ENCODE assay signal across 29 cellular contexts in the genomic region with DNA sequence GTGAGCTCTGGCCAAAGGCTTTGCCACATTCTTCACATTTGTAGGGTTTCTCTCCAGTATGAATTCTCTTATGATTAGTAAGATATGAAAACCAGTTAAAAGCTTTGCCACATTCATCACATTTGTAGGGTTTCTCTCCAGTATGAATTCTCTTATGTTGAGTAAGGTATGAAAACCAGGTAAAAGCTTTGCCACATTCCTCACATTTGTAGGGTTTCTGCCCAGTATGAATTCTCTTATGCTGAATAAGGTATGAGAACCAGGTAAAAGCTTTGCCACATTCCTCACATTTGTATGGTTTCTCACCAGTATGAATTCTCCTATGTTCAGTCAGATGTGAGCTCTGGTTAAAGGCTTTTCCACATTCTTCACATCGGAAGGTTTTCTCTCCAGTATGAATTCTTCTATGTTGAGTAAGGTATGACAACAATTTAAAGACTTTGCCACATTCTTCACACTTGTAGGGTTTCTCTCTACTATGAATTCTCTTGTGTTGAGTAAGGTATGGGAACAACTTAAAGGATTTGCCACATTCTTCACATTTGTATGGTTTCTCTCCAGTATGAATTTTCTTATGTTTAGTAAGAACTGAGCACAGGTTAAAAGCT. TPM values are rescaled to one million over a fixed set of nuclear protein-coding genes. Genes with fewer than 3 reads are reported as not detected.
A peak's percentile ranks its signal among the peaks of the same experiment; 100 is the strongest.
DNase-seq lines count a peak whose midpoint lies in the region; FAIRE-seq and TF ChIP-seq lines count a peak whose summit lies in the region.
"Had no signal": no experiment of that assay in that cellular context is flagged by ENCODE, and none has a peak within 500 bp of the region (broad histone marks: within the 10 kb centered on the region; RNA-seq: fewer than 3 reads in every experiment).

No MANE protein-coding gene starts in this region.

- intact Hi-C loops in thyroid gland (cut with DNase I), result no loop called here

- no peak overlapping the region for H3K23ac ChIP-seq in mesendoderm (ENCODE audit: low read length)

- no peak for TF ChIP-seq CTCF in D721Med (IDR thresholded peaks at IDR 0.05; ENCODE audit: insufficient read depth, missing control alignments)
- no peak for TF ChIP-seq CTCF in thyroid gland (IDR thresholded peaks at IDR 0.05)

- no peak overlapping the region for H3K27ac ChIP-seq in HUES48 (ENCODE audit: low read depth, low read length)
- no peak overlapping the region for H3K27ac ChIP-seq in mesendoderm (ENCODE audit: low read depth, low read length)
- H3K27ac ChIP-seq in thyroid gland, result no peak overlapping the region
- H3K27ac ChIP-seq: cardiac muscle cell, tibial nerve had no signal

- no peak overlapping the region for H3K4me2 ChIP-seq in mesendoderm (ENCODE audit: low read length)

- H2BK120ac ChIP-seq in mesendoderm (ENCODE audit: low read depth, low read length), result no peak overlapping the region

- no peak overlapping the region for H4K8ac ChIP-seq in mesendoderm (ENCODE audit: low read depth, low read length)

- no peak overlapping the region for H2BK15ac ChIP-seq in mesendoderm (replicated peaks; ENCODE audit: low read depth)

- TF ChIP-seq POLR2A in thyroid gland (IDR thresholded peaks at IDR 0.05), result no peak

- H3K9ac ChIP-seq in HUES48 (ENCODE audit: low read depth, low read length), result no peak overlapping the region
- H3K9ac ChIP-seq in mesendoderm (ENCODE audit: low read length), result no peak overlapping the region

- no CpG with 5 or more reads among the region's 1 CpG for WGBS in mesendoderm (ENCODE audit: extremely low coverage, insufficient coverage, low lambda C conversion rate)
- 96 to 98% methylated on average over 1 of the region's 1 CpG for WGBS in thyroid gland, 2 donors

- H3K79me1 ChIP-seq in mesendoderm (ENCODE audit: low read length), result peaks cover 1% of the 10 kb centered on the region

- H3K4ac ChIP-seq in mesendoderm (ENCODE audit: low read depth, low read length), result no peak overlapping the region

- DNase-seq in D721Med (ENCODE audit: insufficient read length, low spot score), result no peak
- peak; percentile 1 for DNase-seq in amniotic epithelial cell (ENCODE audit: low read depth)
- peak; percentile 60 for DNase-seq in mesendoderm
- no peak for DNase-seq in NCI-H2107 treated with DMSO at 0.1 percent for 48 hours (lab: John Stamatoyannopoulos, UW; ENCODE audit: unreplicated experiment)
- no peak for DNase-seq in thyroid gland
- DNase-seq in DMS114 treated with DMSO at 0.1 percent for 48 hours (lab: John Stamatoyannopoulos, UW; ENCODE audit: unreplicated experiment), result no peak
- DNase-seq: activated B cell treated with CpG ODN at 0.5 μM for 24 hours; activated CD4-positive, alpha-beta T cell treated with anti-CD3 and anti-CD28 coated beads, Interleukin-2, amount 50 U/mL, for 1 hour; activated gamma-delta T cell treated with Interleukin-2 at 50 U/mL for 16 hours; activated naive CD8-positive, alpha-beta T cell treated with anti-CD3 and anti-CD28 coated beads, Interleukin-2, amount 10 ng/mL, durations not matched to agents 7 days and 5 days; activated T-cell treated with anti-CD3 and anti-CD28 coated beads, Interleukin-2, amount 50 U/mL, for 24 hours; C1 segment of cervical spinal cord; DND-41; effector memory CD8-positive, alpha-beta T cell; H7; IMR-90; islet precursor cell; naive thymus-derived CD4-positive, alpha-beta T cell; NCI-H1105; NCI-H187; NCI-H510A treated with DMSO at 0.1 percent for 48 hours; stimulated activated CD4-positive, alpha-beta T cell treated with anti-CD3 and anti-CD28 coated beads, Interleukin-12 subunit alpha, Interleukin-12 subunit beta, amount 100 ng/mL, for 4 hours; stimulated activated CD4-positive, alpha-beta T cell treated with anti-CD3 and anti-CD28 coated beads, Interleukin-4, amount 100 ng/mL, for 24 hours; T-helper 1 cell had no signal

- no peak overlapping the region for H2AK5ac ChIP-seq in mesendoderm (ENCODE audit: low read length)

- FAIRE-seq in D721Med (lab: Jason Lieb, UNC), result peak; percentile 64
- FAIRE-seq: astrocyte had no signal

- H4K5ac ChIP-seq in mesendoderm (ENCODE audit: low read length), result no peak overlapping the region

- peaks cover 78% of the 10 kb centered on the region for H3K36me3 ChIP-seq in HUES48 (ENCODE audit: control insufficient read depth, insufficient read depth, low read length)
- H3K36me3 ChIP-seq in mesendoderm (ENCODE audit: control insufficient read depth, insufficient read depth, low read length), result peaks cover 10% of the 10 kb centered on the region
- H3K36me3 ChIP-seq in thyroid gland, result no peaks in the 10 kb centered on the region
- H3K36me3 ChIP-seq: tibial nerve had no signal

- H3K4me1 ChIP-seq in HUES48 (ENCODE audit: control insufficient read depth, insufficient read depth, low read length), result no peaks in the 10 kb centered on the region
- no peaks in the 10 kb centered on the region for H3K4me1 ChIP-seq in mesendoderm (ENCODE audit: control insufficient read depth, low read depth, low read length)
- H3K4me1 ChIP-seq in thyroid gland, result no peaks in the 10 kb centered on the region
- H3K4me1 ChIP-seq: tibial nerve had no signal

- H3K79me2 ChIP-seq in mesendoderm (ENCODE audit: control insufficient read depth, insufficient read depth, low read length), result peaks cover 2% of the 10 kb centered on the region

- H3K4me3 ChIP-seq in HUES48 (ENCODE audit: low read depth, low read length) (peak overlapping the region; percentile 25; the same call in 1 of the 2 replicates), mesendoderm (ENCODE audit: low read length) (peak overlapping the region; percentile 26), thyroid gland (replicated peaks in 1 of 3) (no peak overlapping the region)
- H3K4me3 ChIP-seq: cardiac muscle cell, tibial nerve had no signal

- H3K27me3 ChIP-seq in HUES48 (ENCODE audit: control insufficient read depth, insufficient read depth, low read length) (no peaks in the 10 kb centered on the region), mesendoderm (ENCODE audit: insufficient read depth, low read length, poor library complexity) (no peaks in the 10 kb centered on the region), thyroid gland (no peaks in the 10 kb centered on the region)
- H3K27me3 ChIP-seq: cardiac muscle cell, tibial nerve had no signal

- H3K18ac ChIP-seq in mesendoderm (ENCODE audit: low read length), result no peak overlapping the region

- H3K9me3 ChIP-seq in HUES48 (ENCODE audit: control insufficient read depth, insufficient read depth, low read length) (peaks cover 88% of the 10 kb centered on the region), thyroid gland (no peaks in the 10 kb centered on the region)

- H3K56ac ChIP-seq in mesendoderm (ENCODE audit: low read length), result no peak overlapping the region

- H2BK5ac ChIP-seq in mesendoderm (ENCODE audit: low read length), result no peak overlapping the region

RNA-seq across cellular contexts. Expression of gene ZNF695, which starts 20.7 kb away (rescaled TPM):
- polyA plus RNA-seq in mesendoderm (2013, experiment 1 of 2), result 9.0 TPM
- 9.7 TPM for polyA plus RNA-seq in mesendoderm (2013, experiment 2 of 2)
- under 1 TPM in 2 of 4 donors, not detected in 2; 0.11 to 0.24 TPM for total RNA-seq in thyroid gland
- polyA plus RNA-seq: liver; naive thymus-derived CD4-positive, alpha-beta T cell had no signal

RNA-seq across cellular contexts. Expression of gene AHCTF1, which starts 55.4 kb away (rescaled TPM):
- polyA plus RNA-seq in mesendoderm (2013, experiment 1 of 2), result 27.5 TPM
- 28.5 TPM for polyA plus RNA-seq in mesendoderm (2013, experiment 2 of 2)
- total RNA-seq in thyroid gland, result 10 to 100 TPM; 36.5 to 84.4 (median 45.3) TPM

Comparison
In these comparisons a context has a peak if more than half of its experiments do, and no peak if none do; other contexts are left out.
1. DNase-seq: peak in amniotic epithelial cell (single experiment) and mesendoderm (single experiment); none in D721Med (single experiment), NCI-H2107 treated with DMSO at 0.1 percent for 48 hours (single experiment), thyroid gland (0 of 2) and DMS114 treated with DMSO at 0.1 percent for 48 hours (single experiment).
2. H3K4me3 ChIP-seq: peak in HUES48 (single experiment) and mesendoderm (single experiment); none in thyroid gland (0 of 3).